In genomic region chr2:135473567-135473966, GRCh38 we compare ENCODE assay signal across 1 cellular context.
A peak's percentile ranks its signal among the peaks of the same experiment; 100 is the strongest.
TF ChIP-seq lines count a peak whose summit lies in the region.

No MANE protein-coding gene starts in this region.

TF ChIP-seq in HepG2, 621 proteins besides CTCF, POLR2A, EP300 and RAD21 (continued from another document and continues in another):
- TF ChIP-seq HNF1A (IDR thresholded peaks at IDR 0.05; ENCODE audit: low read depth), result no peak
- no peak for TF ChIP-seq HNF1A (CRISPR knock-in tag; IDR thresholded peaks at IDR 0.05; ENCODE audit: borderline replicate concordance)
- no peak for TF ChIP-seq ZNF496 (CRISPR knock-in tag; IDR thresholded peaks at IDR 0.05; ENCODE audit: insufficient replicate concordance)
- no peak for TF ChIP-seq MTF2 (CRISPR knock-in tag; IDR thresholded peaks at IDR 0.05; ENCODE audit: borderline replicate concordance)
- TF ChIP-seq CREB1 (IDR thresholded peaks at IDR 0.05), result no peak
- TF ChIP-seq CREB1 (CRISPR knock-in tag; IDR thresholded peaks at IDR 0.05), result 0 out of 2 replicates have a peak, but pooled peaks have one; percentile 28
- TF ChIP-seq ZNF543 (CRISPR knock-in tag; IDR thresholded peaks at IDR 0.05), result no peak
- no peak for TF ChIP-seq ATF2 (CRISPR knock-in tag; IDR thresholded peaks at IDR 0.05)
- TF ChIP-seq KAT7 (CRISPR knock-in tag; IDR thresholded peaks at IDR 0.05; ENCODE audit: borderline replicate concordance), result no peak
- no peak for TF ChIP-seq ZBTB37 (CRISPR knock-in tag; IDR thresholded peaks at IDR 0.05)
- no peak for TF ChIP-seq E2F5 (CRISPR knock-in tag; conservative IDR thresholded peaks at IDR 0.05)
- TF ChIP-seq ZFP91 (CRISPR knock-in tag; IDR thresholded peaks at IDR 0.05; ENCODE audit: borderline replicate concordance), result no peak
- TF ChIP-seq ZNF570 (CRISPR knock-in tag; IDR thresholded peaks at IDR 0.05; ENCODE audit: borderline replicate concordance), result no peak
- TF ChIP-seq FOXA3 (CRISPR knock-in tag; IDR thresholded peaks at IDR 0.05), result 0 out of 2 replicates have a peak, but pooled peaks have one; percentile 37
- no peak for TF ChIP-seq EHMT2 (IDR thresholded peaks at IDR 0.05; ENCODE audit: borderline replicate concordance, low read depth, low read length)
- TF ChIP-seq ZNF280D (CRISPR knock-in tag; IDR thresholded peaks at IDR 0.05), result no peak
- no peak for TF ChIP-seq ELF1 (CRISPR knock-in tag; IDR thresholded peaks at IDR 0.05)
- TF ChIP-seq BCL3 (CRISPR knock-in tag; IDR thresholded peaks at IDR 0.05), result no peak
- TF ChIP-seq PBX3 (CRISPR knock-in tag; IDR thresholded peaks at IDR 0.05; ENCODE audit: borderline replicate concordance), result no peak
- TF ChIP-seq ZFP90 (CRISPR knock-in tag; IDR thresholded peaks at IDR 0.05; ENCODE audit: borderline replicate concordance), result no peak
- no peak for TF ChIP-seq NCOR1 (IDR thresholded peaks at IDR 0.05; ENCODE audit: borderline replicate concordance, low read length)
- no peak for TF ChIP-seq ARNTL (CRISPR knock-in tag; IDR thresholded peaks at IDR 0.05)
- no peak for TF ChIP-seq ZNF33B (CRISPR knock-in tag; IDR thresholded peaks at IDR 0.05)
- TF ChIP-seq PRDM10 (CRISPR knock-in tag; IDR thresholded peaks at IDR 0.05; ENCODE audit: low read depth), result no peak
- no peak for TF ChIP-seq TCF7L2 (IDR thresholded peaks at IDR 0.05; ENCODE audit: low read depth, low read length)
- no peak for TF ChIP-seq YEATS4 (CRISPR knock-in tag; IDR thresholded peaks at IDR 0.05; ENCODE audit: borderline replicate concordance)
- no peak for TF ChIP-seq MIXL1 (CRISPR knock-in tag; IDR thresholded peaks at IDR 0.05)
- TF ChIP-seq SMAD3 (CRISPR knock-in tag; IDR thresholded peaks at IDR 0.05), result 0 out of 2 replicates have a peak, but pooled peaks have one; percentile 62
- no peak for TF ChIP-seq SOX13 (IDR thresholded peaks at IDR 0.05)
- peak in 1 of 2 experiments; percentile 34; a peak in 1 of 4 replicates for TF ChIP-seq SOX13 (CRISPR knock-in tag; conservative IDR thresholded peaks at IDR 0.05 in 1 of 2, IDR thresholded peaks at IDR 0.05 in 1 of 2)
- no peak for TF ChIP-seq ZNF629 (CRISPR knock-in tag; conservative IDR thresholded peaks at IDR 0.05)
- TF ChIP-seq RNF219 (CRISPR knock-in tag; IDR thresholded peaks at IDR 0.05), result no peak
- no peak for TF ChIP-seq ZNF576 (CRISPR knock-in tag; IDR thresholded peaks at IDR 0.05)
- TF ChIP-seq GFI1 (CRISPR knock-in tag; IDR thresholded peaks at IDR 0.05; ENCODE audit: borderline replicate concordance), result no peak
- TF ChIP-seq ZNF225 (CRISPR knock-in tag; IDR thresholded peaks at IDR 0.05), result no peak
- no peak for TF ChIP-seq ZNF383 (CRISPR knock-in tag; IDR thresholded peaks at IDR 0.05; ENCODE audit: borderline replicate concordance)
